1 cellular context compared by ENCODE assay signal in genomic region chr1:43622901-43623780, GRCh38.
TF ChIP-seq lines count a peak whose summit lies in the region.

No MANE protein-coding gene starts in this region.

TF ChIP-seq in HepG2, 621 proteins besides CTCF, POLR2A, EP300 and RAD21:
- no peak for TF ChIP-seq ZNF432 (CRISPR knock-in tag; IDR thresholded peaks at IDR 0.05; ENCODE audit: borderline replicate concordance)
- TF ChIP-seq ZNF20 (CRISPR knock-in tag; IDR thresholded peaks at IDR 0.05): no peak
- peak; percentile 64 for TF ChIP-seq AGO2 (optimal IDR thresholded peaks at IDR 0.05; ENCODE audit: low read depth, low read length)
